ENCODE assay signal across 17 cellular contexts in genomic region chr16:14362774-14363371, GRCh38.
DNase-seq lines count a peak whose midpoint lies in the region; FAIRE-seq and TF ChIP-seq lines count a peak whose summit lies in the region.
"Had no signal": no experiment of that assay in that cellular context is flagged by ENCODE, and none has a peak within 500 bp of the region (broad histone marks: within the 10 kb centered on the region; RNA-seq: fewer than 3 reads in every experiment).

No MANE protein-coding gene starts in this region.

- no TSS peak for BruUV-seq in mammary epithelial cell (replicated peaks; lab: Mats Ljungman, UMichigan)

- H3K36me3 ChIP-seq in mammary epithelial cell (ENCODE audit: insufficient read depth, low read length) (no peaks in the 10 kb centered on the region), muscle layer of duodenum (ENCODE audit: control insufficient read depth in 1 of 2, insufficient read depth in 2 of 2, low read length in 2 of 2) (no peaks in the 10 kb centered on the region)
- H3K36me3 ChIP-seq: left ventricle myocardium inferior, Peyer's patch had no signal

- H3K4me1 ChIP-seq in mammary epithelial cell (ENCODE audit: insufficient read depth, low read length) (peaks cover 20% of the 10 kb centered on the region), muscle layer of duodenum (ENCODE audit: control insufficient read depth in 1 of 2, insufficient read depth in 2 of 2, low read length in 2 of 2) (peaks cover 0 to 8% of the 10 kb centered on the region in 2 donors)
- H3K4me1 ChIP-seq: Peyer's patch had no signal

- no peaks in the 10 kb centered on the region for H3K9me3 Mint-ChIP-seq in type B pancreatic cell
- no peaks in the 10 kb centered on the region for H3K9me3 Mint-ChIP-seq in activated CD4-positive, alpha-beta T cell treated with anti-CD3 and anti-CD28 coated beads, Interleukin-2, amount 10 ng/mL, durations not matched to agents 7 days and 5 days
- H3K9me3 Mint-ChIP-seq: dendritic cell treated with granulocyte-macrophage colony-stimulating factor and Interleukin-4, amounts not matched to agents 40 ng/mL and 50 ng/mL, for 4 days had no signal

- H3K27ac ChIP-seq in mammary epithelial cell (ENCODE audit: insufficient read depth, low read depth, low read length) (no peak overlapping the region), muscle layer of duodenum (ENCODE audit: low read length) (no peak overlapping the region)
- H3K27ac ChIP-seq: left ventricle myocardium inferior had no signal

- POLR2A ChIA-PET in activated CD4-positive, alpha-beta T cell treated with anti-CD3 and anti-CD28 coated beads, Interleukin-2, amount 10 ng/mL, durations not matched to agents 7 days and 5 days (lab: Charles Lee): no interaction called here

- H3K4me3 ChIP-seq in mammary epithelial cell (replicated peaks in 1 of 3; ENCODE audit: insufficient read depth in 1 of 3, low read depth in 2 of 3, low read length in 3 of 3) (no peak overlapping the region), muscle layer of duodenum (ENCODE audit: low read depth in 1 of 2, low read length in 2 of 2) (peak overlapping the region; percentile 28 to 54)
- H3K4me3 ChIP-seq: left ventricle myocardium inferior had no signal

- no peaks in the 10 kb centered on the region for H3K36me3 Mint-ChIP-seq in type B pancreatic cell
- no peaks in the 10 kb centered on the region for H3K36me3 Mint-ChIP-seq in activated CD4-positive, alpha-beta T cell treated with anti-CD3 and anti-CD28 coated beads, Interleukin-2, amount 10 ng/mL, durations not matched to agents 7 days and 5 days (ENCODE audit: low read depth)
- H3K36me3 Mint-ChIP-seq: activated naive CD8-positive, alpha-beta T cell had no signal

- in situ Hi-C loops in mammary epithelial cell (cut with MboI; ENCODE audit: low sequenced_read_pairs in 2 of 2): no loop called here

- 24% methylated on average over 13 of the region's 20 CpGs for WGBS in mammary epithelial cell (ENCODE audit: low coverage, missing lambda C conversion rate)

- intact Hi-C loops in mammary epithelial cell (cut with micrococcal nuclease): no loop called here

- FAIRE-seq in HTR-8/SVneo (lab: Jason Lieb, UNC): no peak
- FAIRE-seq: GM12892, H54 had no signal

- no peaks in the 10 kb centered on the region for H3K27me3 ChIP-seq in mammary epithelial cell (ENCODE audit: insufficient read depth, low read length)
- H3K27me3 ChIP-seq in muscle layer of duodenum (ENCODE audit: low read depth, low read length): no peaks in the 10 kb centered on the region
- H3K27me3 ChIP-seq: Peyer's patch had no signal

- no peaks in the 10 kb centered on the region for H3K9me3 ChIP-seq in mammary epithelial cell (replicated peaks; ENCODE audit: insufficient read depth, low read length)
- no peaks in the 10 kb centered on the region for H3K9me3 ChIP-seq in muscle layer of duodenum (ENCODE audit: control insufficient read depth in 1 of 2, low read length in 2 of 2)
- H3K9me3 ChIP-seq: left ventricle myocardium inferior, Peyer's patch had no signal

- H3K4me1 Mint-ChIP-seq in type B pancreatic cell (ENCODE audit: unreplicated experiment): peaks cover 21% of the 10 kb centered on the region
- H3K4me1 Mint-ChIP-seq in activated CD4-positive, alpha-beta T cell treated with anti-CD3 and anti-CD28 coated beads, Interleukin-2, amount 10 ng/mL, durations not matched to agents 7 days and 5 days: no peaks in the 10 kb centered on the region

- H3K79me2 ChIP-seq in mammary epithelial cell (ENCODE audit: insufficient read depth, low read length): no peaks in the 10 kb centered on the region

- peak overlapping the region; percentile 84 for H2AFZ ChIP-seq in mammary epithelial cell (ENCODE audit: low read depth, low read length)

- peak overlapping the region; percentile 91 for H3K27ac Mint-ChIP-seq in type B pancreatic cell
- H3K27ac Mint-ChIP-seq in activated CD4-positive, alpha-beta T cell treated with anti-CD3 and anti-CD28 coated beads, Interleukin-2, amount 10 ng/mL, durations not matched to agents 7 days and 5 days: no peak overlapping the region
- H3K27ac Mint-ChIP-seq: activated naive CD8-positive, alpha-beta T cell; dendritic cell treated with granulocyte-macrophage colony-stimulating factor and Interleukin-4, amounts not matched to agents 40 ng/mL and 50 ng/mL, for 4 days had no signal

- TF ChIP-seq CTCF in mammary epithelial cell (conservative IDR thresholded peaks at IDR 0.05 in 1 of 2, IDR thresholded peaks at IDR 0.05 in 1 of 2; ENCODE audit: extremely low read depth in 1 of 2, insufficient read depth in 1 of 2, low read depth in 1 of 2, low read length in 2 of 2): no peak
- no peak for TF ChIP-seq CTCF in type B pancreatic cell (conservative IDR thresholded peaks at IDR 0.05)

- peaks cover 4% of the 10 kb centered on the region for H3K27me3 Mint-ChIP-seq in type B pancreatic cell
- peaks cover 8% of the 10 kb centered on the region for H3K27me3 Mint-ChIP-seq in activated CD4-positive, alpha-beta T cell treated with anti-CD3 and anti-CD28 coated beads, Interleukin-2, amount 10 ng/mL, durations not matched to agents 7 days and 5 days
- H3K27me3 Mint-ChIP-seq: activated naive CD8-positive, alpha-beta T cell had no signal

- H4K20me1 ChIP-seq in mammary epithelial cell (ENCODE audit: insufficient read depth, low read length): no peaks in the 10 kb centered on the region

- H3K4me3 Mint-ChIP-seq in type B pancreatic cell: no peak overlapping the region
- no peak overlapping the region for H3K4me3 Mint-ChIP-seq in activated CD4-positive, alpha-beta T cell treated with anti-CD3 and anti-CD28 coated beads, Interleukin-2, amount 10 ng/mL, durations not matched to agents 7 days and 5 days
- H3K4me3 Mint-ChIP-seq: activated naive CD8-positive, alpha-beta T cell; dendritic cell treated with granulocyte-macrophage colony-stimulating factor and Interleukin-4, amounts not matched to agents 40 ng/mL and 50 ng/mL, for 4 days had no signal

- DNase-seq in HCEC 1CT (peak; percentile 33), mammary epithelial cell (peak; percentile 28), type B pancreatic cell (ENCODE audit: extremely low spot score, unreplicated experiment) (no peak), HTR-8/SVneo (ENCODE audit: insufficient read length, low spot score) (no peak)
- DNase-seq in activated CD4-positive, alpha-beta T cell treated with anti-CD3 and anti-CD28 coated beads, Interleukin-2, amount 10 ng/mL, durations not matched to agents 7 days and 5 days: no peak
- DNase-seq in activated CD4-positive, alpha-beta T cell treated with anti-CD3 and anti-CD28 coated beads for 48 hours: no peak
- DNase-seq: left ventricle myocardium inferior; NCI-H1417; NCI-H446 treated with DMSO at 0.1 percent for 48 hours; nucleus accumbens; Peyer's patch; stimulated activated naive CD4-positive, alpha-beta T cell had no signal

- CTCF ChIA-PET in mammary epithelial cell (lab: Charles Lee; ENCODE audit: low non-redundant PET): no interaction called here
- CTCF ChIA-PET in activated CD4-positive, alpha-beta T cell treated with anti-CD3 and anti-CD28 coated beads, Interleukin-2, amount 10 ng/mL, durations not matched to agents 7 days and 5 days (lab: Charles Lee): no interaction called here

- dilution Hi-C loops in mammary epithelial cell (cut with HindIII; ENCODE audit: low sequenced_read_pairs): no loop called here

- H3K4me2 ChIP-seq in mammary epithelial cell (ENCODE audit: insufficient read depth, low read depth, low read length): no peak overlapping the region

- H3K9ac ChIP-seq in mammary epithelial cell (ENCODE audit: insufficient read depth, low read length): no peak overlapping the region

Comparison
In these comparisons a context has a peak if more than half of its experiments do, and no peak if none do; other contexts are left out.
1. DNase-seq: peak in HCEC 1CT (single experiment) and mammary epithelial cell (single experiment); none in type B pancreatic cell (single experiment), HTR-8/SVneo (single experiment), activated CD4-positive, alpha-beta T cell treated with anti-CD3 and anti-CD28 coated beads, Interleukin-2, amount 10 ng/mL, durations not matched to agents 7 days and 5 days (single experiment) and activated CD4-positive, alpha-beta T cell treated with anti-CD3 and anti-CD28 coated beads for 48 hours (single experiment).
2. H3K4me3 ChIP-seq: peak in muscle layer of duodenum (2 of 2); none in mammary epithelial cell (0 of 3).